Comparison of ENCODE assay signal across 1 cellular context in genomic region chr20:53899351-53900167, GRCh38.
TF ChIP-seq lines count a peak whose summit lies in the region.

No MANE protein-coding gene starts in this region.

TF ChIP-seq in HEK293, 187 proteins besides CTCF, POLR2A, EP300 and RAD21 (continued from another document and continues in another):
- TF ChIP-seq ZBTB10 (tag by site-specific recombination; IDR thresholded peaks at IDR 0.05) (peak; percentile 43; the same call in 1 of the 2 replicates), PRDM2 (tag by site-specific recombination; IDR thresholded peaks at IDR 0.05; ENCODE audit: borderline replicate concordance) (no peak), ZNF239 (tag by site-specific recombination; IDR thresholded peaks at IDR 0.05) (no peak), ZNF510 (tag by site-specific recombination; IDR thresholded peaks at IDR 0.05; ENCODE audit: insufficient replicate concordance) (no peak), ZBTB21 (tag by site-specific recombination; IDR thresholded peaks at IDR 0.05) (peak; percentile 82), ZNF596 (tag by site-specific recombination; IDR thresholded peaks at IDR 0.05) (peak; percentile 52; the same call in 1 of the 2 replicates), ZNF223 (tag by site-specific recombination; IDR thresholded peaks at IDR 0.05) (no peak), ZNF292 (tag by site-specific recombination; IDR thresholded peaks at IDR 0.05; ENCODE audit: borderline replicate concordance, low read depth) (no peak), ZNF48 (tag by site-specific recombination; IDR thresholded peaks at IDR 0.05) (no peak), INSM2 (tag by site-specific recombination; IDR thresholded peaks at IDR 0.05) (peak; percentile 95), ZNF777 (tag by site-specific recombination; IDR thresholded peaks at IDR 0.05; ENCODE audit: borderline replicate concordance) (no peak), TCF7L2 (IDR thresholded peaks at IDR 0.05; ENCODE audit: borderline replicate concordance, low read depth, low read length) (no peak), ZNF621 (tag by site-specific recombination; IDR thresholded peaks at IDR 0.05) (no peak), ZNF26 (tag by site-specific recombination; IDR thresholded peaks at IDR 0.05) (no peak), REPIN1 (tag by site-specific recombination; IDR thresholded peaks at IDR 0.05; ENCODE audit: low read depth) (peak; percentile 55; the same call in 1 of the 2 replicates), ZNF626 (tag by site-specific recombination; IDR thresholded peaks at IDR 0.05) (no peak), ZBTB7A (tag by site-specific recombination; IDR thresholded peaks at IDR 0.05; ENCODE audit: low read depth) (no peak), ZNF302 (tag by site-specific recombination; IDR thresholded peaks at IDR 0.05; ENCODE audit: low read depth) (no peak), AEBP2 (tag by site-specific recombination; IDR thresholded peaks at IDR 0.05; ENCODE audit: borderline replicate concordance) (no peak), ZBTB20 (tag by site-specific recombination; IDR thresholded peaks at IDR 0.05) (peak; percentile 44; the same call in 1 of the 2 replicates), GLIS2 (tag by site-specific recombination; IDR thresholded peaks at IDR 0.05) (peak; percentile 71; the same call in 1 of the 2 replicates), ZNF341 (tag by site-specific recombination; IDR thresholded peaks at IDR 0.05; ENCODE audit: low read depth) (peak; percentile 53), TSHZ1 (tag by site-specific recombination; IDR thresholded peaks at IDR 0.05; ENCODE audit: borderline replicate concordance) (peak; percentile 99), ZNF404 (tag by site-specific recombination; IDR thresholded peaks at IDR 0.05) (no peak), HOXA7 (CRISPR knock-in tag; IDR thresholded peaks at IDR 0.05; ENCODE audit: borderline replicate concordance) (no peak), ZNF660 (tag by site-specific recombination; IDR thresholded peaks at IDR 0.05) (no peak)
- TF ChIP-seq, protein P1, sequence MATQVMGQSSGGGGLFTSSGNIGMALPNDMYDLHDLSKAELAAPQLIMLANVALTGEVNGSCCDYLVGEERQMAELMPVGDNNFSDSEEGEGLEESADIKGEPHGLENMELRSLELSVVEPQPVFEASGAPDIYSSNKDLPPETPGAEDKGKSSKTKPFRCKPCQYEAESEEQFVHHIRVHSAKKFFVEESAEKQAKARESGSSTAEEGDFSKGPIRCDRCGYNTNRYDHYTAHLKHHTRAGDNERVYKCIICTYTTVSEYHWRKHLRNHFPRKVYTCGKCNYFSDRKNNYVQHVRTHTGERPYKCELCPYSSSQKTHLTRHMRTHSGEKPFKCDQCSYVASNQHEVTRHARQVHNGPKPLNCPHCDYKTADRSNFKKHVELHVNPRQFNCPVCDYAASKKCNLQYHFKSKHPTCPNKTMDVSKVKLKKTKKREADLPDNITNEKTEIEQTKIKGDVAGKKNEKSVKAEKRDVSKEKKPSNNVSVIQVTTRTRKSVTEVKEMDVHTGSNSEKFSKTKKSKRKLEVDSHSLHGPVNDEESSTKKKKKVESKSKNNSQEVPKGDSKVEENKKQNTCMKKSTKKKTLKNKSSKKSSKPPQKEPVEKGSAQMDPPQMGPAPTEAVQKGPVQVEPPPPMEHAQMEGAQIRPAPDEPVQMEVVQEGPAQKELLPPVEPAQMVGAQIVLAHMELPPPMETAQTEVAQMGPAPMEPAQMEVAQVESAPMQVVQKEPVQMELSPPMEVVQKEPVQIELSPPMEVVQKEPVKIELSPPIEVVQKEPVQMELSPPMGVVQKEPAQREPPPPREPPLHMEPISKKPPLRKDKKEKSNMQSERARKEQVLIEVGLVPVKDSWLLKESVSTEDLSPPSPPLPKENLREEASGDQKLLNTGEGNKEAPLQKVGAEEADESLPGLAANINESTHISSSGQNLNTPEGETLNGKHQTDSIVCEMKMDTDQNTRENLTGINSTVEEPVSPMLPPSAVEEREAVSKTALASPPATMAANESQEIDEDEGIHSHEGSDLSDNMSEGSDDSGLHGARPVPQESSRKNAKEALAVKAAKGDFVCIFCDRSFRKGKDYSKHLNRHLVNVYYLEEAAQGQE (tag by site-specific recombination; IDR thresholded peaks at IDR 0.05) = no peak
- TF ChIP-seq, protein P2, sequence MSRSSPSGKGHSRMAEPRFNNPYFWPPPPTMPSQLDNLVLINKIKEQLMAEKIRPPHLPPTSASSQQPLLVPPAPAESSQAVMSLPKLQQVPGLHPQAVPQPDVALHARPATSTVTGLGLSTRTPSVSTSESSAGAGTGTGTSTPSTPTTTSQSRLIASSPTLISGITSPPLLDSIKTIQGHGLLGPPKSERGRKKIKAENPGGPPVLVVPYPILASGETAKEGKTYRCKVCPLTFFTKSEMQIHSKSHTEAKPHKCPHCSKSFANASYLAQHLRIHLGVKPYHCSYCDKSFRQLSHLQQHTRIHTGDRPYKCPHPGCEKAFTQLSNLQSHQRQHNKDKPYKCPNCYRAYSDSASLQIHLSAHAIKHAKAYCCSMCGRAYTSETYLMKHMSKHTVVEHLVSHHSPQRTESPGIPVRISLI (tag by site-specific recombination; IDR thresholded peaks at IDR 0.05) = peak; percentile 96
- TF ChIP-seq, protein P3, sequence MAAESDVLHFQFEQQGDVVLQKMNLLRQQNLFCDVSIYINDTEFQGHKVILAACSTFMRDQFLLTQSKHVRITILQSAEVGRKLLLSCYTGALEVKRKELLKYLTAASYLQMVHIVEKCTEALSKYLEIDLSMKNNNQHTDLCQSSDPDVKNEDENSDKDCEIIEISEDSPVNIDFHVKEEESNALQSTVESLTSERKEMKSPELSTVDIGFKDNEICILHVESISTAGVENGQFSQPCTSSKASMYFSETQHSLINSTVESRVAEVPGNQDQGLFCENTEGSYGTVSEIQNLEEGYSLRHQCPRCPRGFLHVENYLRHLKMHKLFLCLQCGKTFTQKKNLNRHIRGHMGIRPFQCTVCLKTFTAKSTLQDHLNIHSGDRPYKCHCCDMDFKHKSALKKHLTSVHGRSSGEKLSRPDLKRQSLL (tag by site-specific recombination; IDR thresholded peaks at IDR 0.05) = peak; percentile 57; the same call in 1 of the 2 replicates
